In the genomic region with DNA sequence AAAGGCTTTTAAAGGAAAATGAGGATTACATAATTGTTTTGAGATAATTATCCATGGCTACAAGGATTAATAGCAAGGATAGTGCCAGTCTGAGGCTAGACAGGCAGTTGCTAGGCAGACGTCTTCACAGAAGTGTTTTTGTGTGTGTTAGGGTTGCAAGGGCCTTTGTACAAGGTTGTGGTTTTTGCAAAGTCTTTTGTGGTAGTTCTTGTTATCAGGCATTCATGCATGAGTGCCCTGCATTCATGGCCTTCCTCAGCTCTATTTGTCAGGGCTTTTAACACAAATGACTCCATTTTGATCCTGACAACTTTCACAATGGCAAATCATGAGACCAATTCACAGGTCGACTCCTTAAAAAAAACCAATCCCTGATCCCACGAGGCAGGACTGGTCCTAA, we compare ENCODE assay signal across 12 cellular contexts.
DNase-seq lines count a peak whose midpoint lies in the region; ATAC-seq lines count a peak whose summit lies in the region.
"Had no signal": no experiment of that assay in that cellular context is flagged by ENCODE, and none has a peak within 500 bp of the region (broad histone marks: within the 10 kb centered on the region; RNA-seq: fewer than 3 reads in every experiment).

No MANE protein-coding gene starts in this region.

- no peak overlapping the region for H3K4me3 Mint-ChIP-seq in stimulated activated naive B cell treated with anti-CD40 and anti-IgM and Interleukin-4, amounts not matched to agents 10 μg/mL and 1 μg/mL and 100 μg/mL, for 72 hours
- H3K4me3 Mint-ChIP-seq in activated CD4-positive, alpha-beta T cell treated with anti-CD3 and anti-CD28 coated beads for 36 hours = no peak overlapping the region
- H3K4me3 Mint-ChIP-seq: activated T-helper 1 cell treated with anti-CD3 and anti-CD28 coated beads, Interleukin-12 subunit alpha, Interleukin-12 subunit beta, Interleukin-2, Interleukin-4 antibody, amounts not matched to agents 30 ng/mL and 10 ng/mL and 1 ng/mL, durations not matched to agents 14 hours and 24 hours and 36 hours had no signal

- peak; percentile 67 for ATAC-seq in HG03159 (IDR thresholded peaks at IDR 0.05; ENCODE audit: unreplicated experiment)
- peak; percentile 67 to 85 for ATAC-seq in stimulated activated naive B cell treated with anti-CD40 and anti-IgM and Interleukin-4, amounts not matched to agents 10 μg/mL and 1 μg/mL and 100 μg/mL, for 72 hours (replicated peaks)
- ATAC-seq in activated CD4-positive, alpha-beta T cell treated with anti-CD3 and anti-CD28 coated beads for 36 hours = no peak

- POLR2A ChIA-PET in activated CD4-positive, alpha-beta T cell treated with anti-CD3 and anti-CD28 coated beads for 36 hours (lab: Charles Lee) = no interaction called here

- CTCF ChIA-PET in activated CD4-positive, alpha-beta T cell treated with anti-CD3 and anti-CD28 coated beads for 36 hours (lab: Charles Lee) = no interaction called here

- intact Hi-C loops in activated CD4-positive, alpha-beta T cell treated with anti-CD3 and anti-CD28 coated beads for 36 hours (cut with DNase I, micrococcal nuclease) = no loop called here

- peaks cover 31 to 37% of the 10 kb centered on the region in 2 donors for H3K4me1 Mint-ChIP-seq in stimulated activated naive B cell treated with anti-CD40 and anti-IgM and Interleukin-4, amounts not matched to agents 10 μg/mL and 1 μg/mL and 100 μg/mL, for 72 hours
- H3K4me1 Mint-ChIP-seq in activated CD4-positive, alpha-beta T cell treated with anti-CD3 and anti-CD28 coated beads for 36 hours = peaks cover 4% of the 10 kb centered on the region

- H3K27ac Mint-ChIP-seq in stimulated activated naive B cell treated with anti-CD40 and anti-IgM and Interleukin-4, amounts not matched to agents 10 μg/mL and 1 μg/mL and 100 μg/mL, for 72 hours = no peak overlapping the region
- no peak overlapping the region for H3K27ac Mint-ChIP-seq in activated CD4-positive, alpha-beta T cell treated with anti-CD3 and anti-CD28 coated beads for 36 hours
- H3K27ac Mint-ChIP-seq: activated T-helper 1 cell treated with anti-CD3 and anti-CD28 coated beads, Interleukin-12 subunit alpha, Interleukin-12 subunit beta, Interleukin-2, Interleukin-4 antibody, amounts not matched to agents 30 ng/mL and 10 ng/mL and 1 ng/mL, durations not matched to agents 14 hours and 24 hours and 36 hours; IgD-negative memory B cell had no signal

- DNase-seq in DMS53 (lab: John Stamatoyannopoulos, UW) (peak; percentile 11), DMS53 treated with DMSO at 0.1 percent for 48 hours (lab: John Stamatoyannopoulos, UW; ENCODE audit: unreplicated experiment) (no peak), NCI-H748 treated with DMSO at 0.1 percent for 48 hours (lab: John Stamatoyannopoulos, UW) (peak; percentile 92), nucleus accumbens (lab: John Stamatoyannopoulos, UW) (no peak)
- peak; percentile 26 for DNase-seq in stimulated activated naive B cell treated with anti-CD40 and anti-IgM and Interleukin-4, amounts not matched to agents 10 μg/mL and 1 μg/mL and 100 μg/mL, for 72 hours
- no peak for DNase-seq in activated T-cell treated with anti-CD3 and anti-CD28 coated beads, Interleukin-2, amount 50 U/mL, for 48 hours
- DNase-seq in activated CD4-positive, alpha-beta T cell treated with anti-CD3 and anti-CD28 coated beads for 36 hours = no peak
- DNase-seq: GM23248; NK-92 treated with Interleukin-12 subunit alpha and Interleukin-12 subunit beta, amount 100 ng/mL, for 24 hours had no signal

- no peaks in the 10 kb centered on the region for H3K9me3 Mint-ChIP-seq in stimulated activated naive B cell treated with anti-CD40 and anti-IgM and Interleukin-4, amounts not matched to agents 10 μg/mL and 1 μg/mL and 100 μg/mL, for 72 hours
- no peaks in the 10 kb centered on the region for H3K9me3 Mint-ChIP-seq in activated CD4-positive, alpha-beta T cell treated with anti-CD3 and anti-CD28 coated beads for 36 hours (ENCODE audit: low read depth)
- H3K9me3 Mint-ChIP-seq: activated T-helper 1 cell treated with anti-CD3 and anti-CD28 coated beads, Interleukin-12 subunit alpha, Interleukin-12 subunit beta, Interleukin-2, Interleukin-4 antibody, amounts not matched to agents 30 ng/mL and 10 ng/mL and 1 ng/mL, durations not matched to agents 14 hours and 24 hours and 36 hours; IgD-negative memory B cell had no signal

- peaks cover 4% of the 10 kb centered on the region in 2 donors for H3K36me3 Mint-ChIP-seq in stimulated activated naive B cell treated with anti-CD40 and anti-IgM and Interleukin-4, amounts not matched to agents 10 μg/mL and 1 μg/mL and 100 μg/mL, for 72 hours
- H3K36me3 Mint-ChIP-seq in activated CD4-positive, alpha-beta T cell treated with anti-CD3 and anti-CD28 coated beads for 36 hours (ENCODE audit: low read depth) = no peaks in the 10 kb centered on the region
- H3K36me3 Mint-ChIP-seq: IgD-negative memory B cell had no signal

- peaks cover 17 to 34% of the 10 kb centered on the region in 2 donors for H3K27me3 Mint-ChIP-seq in stimulated activated naive B cell treated with anti-CD40 and anti-IgM and Interleukin-4, amounts not matched to agents 10 μg/mL and 1 μg/mL and 100 μg/mL, for 72 hours
- peaks cover 13% of the 10 kb centered on the region for H3K27me3 Mint-ChIP-seq in activated CD4-positive, alpha-beta T cell treated with anti-CD3 and anti-CD28 coated beads for 36 hours

Comparison
In these comparisons a context has a peak if more than half of its experiments do, and no peak if none do; other contexts are left out.
1. DNase-seq: peak in DMS53 (single experiment), NCI-H748 treated with DMSO at 0.1 percent for 48 hours (single experiment) and stimulated activated naive B cell treated with anti-CD40 and anti-IgM and Interleukin-4, amounts not matched to agents 10 μg/mL and 1 μg/mL and 100 μg/mL, for 72 hours (single experiment); none in DMS53 treated with DMSO at 0.1 percent for 48 hours (single experiment), nucleus accumbens (0 of 56), activated T-cell treated with anti-CD3 and anti-CD28 coated beads, Interleukin-2, amount 50 U/mL, for 48 hours (0 of 2) and activated CD4-positive, alpha-beta T cell treated with anti-CD3 and anti-CD28 coated beads for 36 hours (single experiment).